Comparison of ENCODE assay signal across 21 cellular contexts in genomic region chr17:21470861-21471260, GRCh38.
"Had no signal": no experiment of that assay in that cellular context is flagged by ENCODE, and none has a peak within 500 bp of the region (broad histone marks: within the 10 kb centered on the region; RNA-seq: fewer than 3 reads in every experiment).

No MANE protein-coding gene starts in this region.

- H3K4me1 Mint-ChIP-seq: endodermal cell; naive thymus-derived CD4-positive, alpha-beta T cell had no signal

- H3K27ac Mint-ChIP-seq: effector memory CD8-positive, alpha-beta T cell; endodermal cell had no signal

- H3K36me3 Mint-ChIP-seq: naive thymus-derived CD4-positive, alpha-beta T cell had no signal

- ATAC-seq: effector memory CD8-positive, alpha-beta T cell; esophagus mucosa; gastrocnemius medialis; heart right ventricle; left cardiac atrium; left lung; left ventricle myocardium superior; lower lobe of right lung; naive thymus-derived CD4-positive, alpha-beta T cell had no signal

- DNase-seq: dermis blood vessel endothelial cell; dorsolateral prefrontal cortex; effector CD8-positive, alpha-beta T cell; effector memory CD8-positive, alpha-beta T cell; endodermal cell; erythroblast; esophagus squamous epithelium; foreskin fibroblast; foreskin melanocyte; gastrocnemius medialis; glutamatergic neuron; heart right ventricle; hippocampal formation; left cardiac atrium; left lung; left ventricle myocardium superior; lower lobe of right lung; mesendoderm; midbrain; naive thymus-derived CD4-positive, alpha-beta T cell had no signal

- H3K4me3 Mint-ChIP-seq: effector memory CD8-positive, alpha-beta T cell; endodermal cell; naive thymus-derived CD4-positive, alpha-beta T cell had no signal

- H3K9me3 Mint-ChIP-seq: effector memory CD8-positive, alpha-beta T cell had no signal
